Comparison of ENCODE assay signal across 2 cellular contexts in genomic region chr9:79115176-79115575, GRCh38.
TF ChIP-seq lines count a peak whose summit lies in the region.

No MANE protein-coding gene starts in this region.

TF ChIP-seq in IMR-90, 13 proteins besides CTCF, POLR2A, EP300 and RAD21:
- TF ChIP-seq CHD1 (IDR thresholded peaks at IDR 0.05; ENCODE audit: low read depth, low read length) (no peak), SMC3 (IDR thresholded peaks at IDR 0.05; ENCODE audit: low read depth, low read length) (no peak), NFE2L2 (IDR thresholded peaks at IDR 0.05; ENCODE audit: low read depth, low read length) (no peak), RCOR1 (IDR thresholded peaks at IDR 0.05; ENCODE audit: insufficient replicate concordance, low read length) (no peak), MXI1 (IDR thresholded peaks at IDR 0.05; ENCODE audit: borderline replicate concordance, low read depth, low read length) (no peak), BHLHE40 (IDR thresholded peaks at IDR 0.05; ENCODE audit: low read depth, low read length) (no peak), MAFK (IDR thresholded peaks at IDR 0.05; ENCODE audit: low read depth, low read length) (no peak), FOS (IDR thresholded peaks at IDR 0.05; ENCODE audit: low read depth, low read length) (no peak), ELK1 (IDR thresholded peaks at IDR 0.05; ENCODE audit: borderline replicate concordance, low read depth, low read length) (no peak), RFX5 (IDR thresholded peaks at IDR 0.05; ENCODE audit: low read depth, low read length) (no peak), CEBPB (IDR thresholded peaks at IDR 0.05; ENCODE audit: low read depth, low read length) (no peak), MAZ (IDR thresholded peaks at IDR 0.05; ENCODE audit: borderline replicate concordance, low read depth, low read length) (no peak)
- TF ChIP-seq, protein P1, sequence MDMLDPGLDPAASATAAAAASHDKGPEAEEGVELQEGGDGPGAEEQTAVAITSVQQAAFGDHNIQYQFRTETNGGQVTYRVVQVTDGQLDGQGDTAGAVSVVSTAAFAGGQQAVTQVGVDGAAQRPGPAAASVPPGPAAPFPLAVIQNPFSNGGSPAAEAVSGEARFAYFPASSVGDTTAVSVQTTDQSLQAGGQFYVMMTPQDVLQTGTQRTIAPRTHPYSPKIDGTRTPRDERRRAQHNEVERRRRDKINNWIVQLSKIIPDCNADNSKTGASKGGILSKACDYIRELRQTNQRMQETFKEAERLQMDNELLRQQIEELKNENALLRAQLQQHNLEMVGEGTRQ (IDR thresholded peaks at IDR 0.05; ENCODE audit: low read depth, low read length), result no peak
TF ChIP-seq in IMR-90: peak in this region for 0.

TF ChIP-seq in H1, 55 proteins besides CTCF, POLR2A, EP300 and RAD21:
- TF ChIP-seq KDM1A (IDR thresholded peaks at IDR 0.05; ENCODE audit: borderline replicate concordance, low read length) (no peak), BACH1 (IDR thresholded peaks at IDR 0.05; ENCODE audit: low read length) (no peak), ASH2L (IDR thresholded peaks at IDR 0.05; ENCODE audit: low read length) (no peak), KDM5A (IDR thresholded peaks at IDR 0.05; ENCODE audit: low read length) (no peak), YY1 (IDR thresholded peaks at IDR 0.05; ENCODE audit: low read depth, low read length) (no peak), CHD2 (IDR thresholded peaks at IDR 0.05; ENCODE audit: low read length) (no peak), TBP (IDR thresholded peaks at IDR 0.05; ENCODE audit: low read depth, low read length) (no peak), ATF2 (IDR thresholded peaks at IDR 0.05; ENCODE audit: low read length) (no peak), CBX8 (IDR thresholded peaks at IDR 0.05; ENCODE audit: borderline replicate concordance, low read depth, low read length) (no peak), SAP30 (IDR thresholded peaks at IDR 0.05; ENCODE audit: insufficient read depth, insufficient replicate concordance, low read length) (no peak), TAF7 (optimal IDR thresholded peaks at IDR 0.05; ENCODE audit: borderline replicate concordance, low read depth, low read length) (no peak), SP4 (IDR thresholded peaks at IDR 0.05; ENCODE audit: low read length) (no peak), SIX5 (IDR thresholded peaks at IDR 0.05; ENCODE audit: low read depth, low read length) (no peak), JUND (IDR thresholded peaks at IDR 0.05; ENCODE audit: low read length) (no peak)
- TF ChIP-seq, protein P1 (IDR thresholded peaks at IDR 0.05; ENCODE audit: low read length), result no peak
TF ChIP-seq in H1: peak in this region for 0.
